ENCODE assay signal across 1 cellular context in genomic region chr17:28318759-28319660, GRCh38.
TF ChIP-seq lines count a peak whose summit lies in the region.

Gene TMEM97 (plus strand): TSS chr17:28319200. CDS start chr17:28319240, 40 bp downstream.

TF ChIP-seq in HepG2, 621 proteins besides CTCF, POLR2A, EP300 and RAD21 (continued from another document and continues in another):
- TF ChIP-seq SPEN (CRISPR knock-in tag; IDR thresholded peaks at IDR 0.05; ENCODE audit: low read depth) (peak; percentile 73; the same call in 1 of the 2 replicates), TFDP2 (CRISPR knock-in tag; IDR thresholded peaks at IDR 0.05) (peak; percentile 94), CENPBD1 (CRISPR knock-in tag; IDR thresholded peaks at IDR 0.05; ENCODE audit: borderline replicate concordance, low read depth) (peak; percentile 67; the same call in 1 of the 2 replicates), ZFP91 (CRISPR knock-in tag; IDR thresholded peaks at IDR 0.05; ENCODE audit: borderline replicate concordance) (peak; percentile 70; the same call in 1 of the 2 replicates), ZNF253 (CRISPR knock-in tag; IDR thresholded peaks at IDR 0.05; ENCODE audit: borderline replicate concordance) (peak; percentile 84), ZFP36L1 (CRISPR knock-in tag; IDR thresholded peaks at IDR 0.05) (peak; percentile 92), ZFX (CRISPR knock-in tag; IDR thresholded peaks at IDR 0.05; ENCODE audit: low read depth) (peak; percentile 93), POLR2G (IDR thresholded peaks at IDR 0.05; ENCODE audit: low read depth, low read length) (peak; percentile 80), ZNF768 (CRISPR knock-in tag; IDR thresholded peaks at IDR 0.05) (peak; percentile 25; the same call in 1 of the 2 replicates), TEAD3 (CRISPR knock-in tag; optimal IDR thresholded peaks at IDR 0.05; ENCODE audit: borderline replicate concordance) (no peak), RORA (CRISPR knock-in tag; IDR thresholded peaks at IDR 0.05) (no peak), CSRNP1 (CRISPR knock-in tag; IDR thresholded peaks at IDR 0.05) (peak; percentile 91; the same call in 1 of the 2 replicates), BHLHE40 (IDR thresholded peaks at IDR 0.05; ENCODE audit: low read length) (peak; percentile 27; the same call in 1 of the 2 replicates), ZNF577 (CRISPR knock-in tag; IDR thresholded peaks at IDR 0.05; ENCODE audit: borderline replicate concordance, low read depth) (no peak; the same call in 1 of the 2 replicates), NCOA2 (CRISPR knock-in tag; IDR thresholded peaks at IDR 0.05) (peak; percentile 35; the same call in 1 of the 2 replicates), ZFP1 (CRISPR knock-in tag; IDR thresholded peaks at IDR 0.05) (no peak), SALL1 (CRISPR knock-in tag; IDR thresholded peaks at IDR 0.05) (peak; percentile 81), MED13 (CRISPR knock-in tag; IDR thresholded peaks at IDR 0.05) (peak; percentile 85), ZNF878 (CRISPR knock-in tag; IDR thresholded peaks at IDR 0.05) (peak; percentile 48; the same call in 1 of the 2 replicates), SAFB2 (CRISPR knock-in tag; IDR thresholded peaks at IDR 0.05; ENCODE audit: borderline replicate concordance, low read depth) (no peak; the same call in 1 of the 2 replicates), RARA (CRISPR knock-in tag; IDR thresholded peaks at IDR 0.05) (no peak), ZXDC (CRISPR knock-in tag; IDR thresholded peaks at IDR 0.05) (peak; percentile 38; the same call in 1 of the 2 replicates), RFXAP (CRISPR knock-in tag; IDR thresholded peaks at IDR 0.05; ENCODE audit: borderline replicate concordance) (no peak; the same call in 1 of the 2 replicates), SATB2 (CRISPR knock-in tag; IDR thresholded peaks at IDR 0.05) (no peak; the same call in 1 of the 2 replicates), ZNF33B (CRISPR knock-in tag; IDR thresholded peaks at IDR 0.05) (no peak), ZKSCAN1 (IDR thresholded peaks at IDR 0.05; ENCODE audit: low read length) (no peak), CREB3 (CRISPR knock-in tag; IDR thresholded peaks at IDR 0.05) (no peak), TERF1 (CRISPR knock-in tag; IDR thresholded peaks at IDR 0.05) (peak; percentile 78), HNF4A (CRISPR knock-in tag; IDR thresholded peaks at IDR 0.05) (no peak; the same call in 1 of the 2 replicates), ZNF574 (CRISPR knock-in tag; IDR thresholded peaks at IDR 0.05) (peak; percentile 71)
- TF ChIP-seq, protein P1, sequence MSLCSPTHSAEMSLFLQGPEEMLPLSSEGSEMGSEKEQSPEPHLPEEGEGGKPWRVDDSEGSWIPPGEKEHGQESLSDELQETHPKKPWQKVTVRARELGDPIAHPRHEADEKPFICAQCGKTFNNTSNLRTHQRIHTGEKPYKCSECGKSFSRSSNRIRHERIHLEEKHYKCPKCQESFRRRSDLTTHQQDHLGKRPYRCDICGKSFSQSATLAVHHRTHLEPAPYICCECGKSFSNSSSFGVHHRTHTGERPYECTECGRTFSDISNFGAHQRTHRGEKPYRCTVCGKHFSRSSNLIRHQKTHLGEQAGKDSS (CRISPR knock-in tag; IDR thresholded peaks at IDR 0.05; ENCODE audit: borderline replicate concordance, low read depth) = peak; percentile 77; the same call in 1 of the 2 replicates
- TF ChIP-seq, protein P2, sequence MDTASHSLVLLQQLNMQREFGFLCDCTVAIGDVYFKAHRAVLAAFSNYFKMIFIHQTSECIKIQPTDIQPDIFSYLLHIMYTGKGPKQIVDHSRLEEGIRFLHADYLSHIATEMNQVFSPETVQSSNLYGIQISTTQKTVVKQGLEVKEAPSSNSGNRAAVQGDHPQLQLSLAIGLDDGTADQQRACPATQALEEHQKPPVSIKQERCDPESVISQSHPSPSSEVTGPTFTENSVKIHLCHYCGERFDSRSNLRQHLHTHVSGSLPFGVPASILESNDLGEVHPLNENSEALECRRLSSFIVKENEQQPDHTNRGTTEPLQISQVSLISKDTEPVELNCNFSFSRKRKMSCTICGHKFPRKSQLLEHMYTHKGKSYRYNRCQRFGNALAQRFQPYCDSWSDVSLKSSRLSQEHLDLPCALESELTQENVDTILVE (CRISPR knock-in tag; IDR thresholded peaks at IDR 0.05) = no peak
- TF ChIP-seq, protein P3, sequence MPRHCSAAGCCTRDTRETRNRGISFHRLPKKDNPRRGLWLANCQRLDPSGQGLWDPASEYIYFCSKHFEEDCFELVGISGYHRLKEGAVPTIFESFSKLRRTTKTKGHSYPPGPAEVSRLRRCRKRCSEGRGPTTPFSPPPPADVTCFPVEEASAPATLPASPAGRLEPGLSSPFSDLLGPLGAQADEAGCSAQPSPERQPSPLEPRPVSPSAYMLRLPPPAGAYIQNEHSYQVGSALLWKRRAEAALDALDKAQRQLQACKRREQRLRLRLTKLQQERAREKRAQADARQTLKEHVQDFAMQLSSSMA (CRISPR knock-in tag; IDR thresholded peaks at IDR 0.05) = 0 out of 2 replicates have a peak, but pooled peaks have one; percentile 20
- TF ChIP-seq, protein P4, sequence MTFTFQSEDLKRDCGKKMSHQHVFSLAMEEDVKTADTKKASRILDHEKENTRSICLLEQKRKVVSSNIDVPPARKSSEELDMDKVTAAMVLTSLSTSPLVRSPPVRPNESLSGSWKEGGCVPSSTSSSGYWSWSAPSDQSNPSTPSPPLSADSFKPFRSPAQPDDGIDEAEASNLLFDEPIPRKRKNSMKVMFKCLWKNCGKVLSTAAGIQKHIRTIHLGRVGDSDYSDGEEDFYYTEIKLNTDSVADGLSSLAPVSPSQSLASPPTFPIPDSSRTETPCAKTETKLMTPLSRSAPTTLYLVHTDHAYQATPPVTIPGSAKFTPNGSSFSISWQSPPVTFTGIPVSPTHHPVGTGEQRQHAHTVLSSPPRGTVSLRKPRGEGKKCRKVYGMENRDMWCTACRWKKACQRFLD (CRISPR knock-in tag; IDR thresholded peaks at IDR 0.05; ENCODE audit: borderline replicate concordance) = no peak; the same call in 1 of the 2 replicates
- TF ChIP-seq, protein P5, sequence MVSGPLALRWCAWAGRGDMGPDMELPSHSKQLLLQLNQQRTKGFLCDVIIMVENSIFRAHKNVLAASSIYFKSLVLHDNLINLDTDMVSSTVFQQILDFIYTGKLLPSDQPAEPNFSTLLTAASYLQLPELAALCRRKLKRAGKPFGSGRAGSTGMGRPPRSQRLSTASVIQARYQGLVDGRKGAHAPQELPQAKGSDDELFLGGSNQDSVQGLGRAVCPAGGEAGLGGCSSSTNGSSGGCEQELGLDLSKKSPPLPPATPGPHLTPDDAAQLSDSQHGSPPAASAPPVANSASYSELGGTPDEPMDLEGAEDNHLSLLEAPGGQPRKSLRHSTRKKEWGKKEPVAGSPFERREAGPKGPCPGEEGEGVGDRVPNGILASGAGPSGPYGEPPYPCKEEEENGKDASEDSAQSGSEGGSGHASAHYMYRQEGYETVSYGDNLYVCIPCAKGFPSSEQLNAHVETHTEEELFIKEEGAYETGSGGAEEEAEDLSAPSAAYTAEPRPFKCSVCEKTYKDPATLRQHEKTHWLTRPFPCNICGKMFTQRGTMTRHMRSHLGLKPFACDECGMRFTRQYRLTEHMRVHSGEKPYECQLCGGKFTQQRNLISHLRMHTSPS (CRISPR knock-in tag; IDR thresholded peaks at IDR 0.05; ENCODE audit: low read depth) = peak; percentile 26; the same call in 1 of the 2 replicates
- TF ChIP-seq, protein P6, sequence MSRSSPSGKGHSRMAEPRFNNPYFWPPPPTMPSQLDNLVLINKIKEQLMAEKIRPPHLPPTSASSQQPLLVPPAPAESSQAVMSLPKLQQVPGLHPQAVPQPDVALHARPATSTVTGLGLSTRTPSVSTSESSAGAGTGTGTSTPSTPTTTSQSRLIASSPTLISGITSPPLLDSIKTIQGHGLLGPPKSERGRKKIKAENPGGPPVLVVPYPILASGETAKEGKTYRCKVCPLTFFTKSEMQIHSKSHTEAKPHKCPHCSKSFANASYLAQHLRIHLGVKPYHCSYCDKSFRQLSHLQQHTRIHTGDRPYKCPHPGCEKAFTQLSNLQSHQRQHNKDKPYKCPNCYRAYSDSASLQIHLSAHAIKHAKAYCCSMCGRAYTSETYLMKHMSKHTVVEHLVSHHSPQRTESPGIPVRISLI (CRISPR knock-in tag; IDR thresholded peaks at IDR 0.05; ENCODE audit: borderline replicate concordance) = peak; percentile 30; the same call in 1 of the 2 replicates
